In genomic region chr13:40774672-40775071, GRCh38 we compare ENCODE assay signal across 36 cellular contexts.
"Had no signal": no experiment of that assay in that cellular context is flagged by ENCODE, and none has a peak within 500 bp of the region (broad histone marks: within the 10 kb centered on the region; RNA-seq: fewer than 3 reads in every experiment).

No MANE protein-coding gene starts in this region.

- H3K36me3 Mint-ChIP-seq: activated CD4-positive, alpha-beta memory T cell treated with anti-CD3 and anti-CD28 coated beads for 36 hours; activated naive CD4-positive, alpha-beta T cell treated with anti-CD3 and anti-CD28 coated beads, Interleukin-2, amount 50 U/mL, for 24 hours; brain; WTC11 had no signal

- H3K9me3 Mint-ChIP-seq: activated CD4-positive, alpha-beta memory T cell treated with anti-CD3 and anti-CD28 coated beads for 36 hours; activated naive CD4-positive, alpha-beta T cell treated with anti-CD3 and anti-CD28 coated beads for 36 hours; activated naive CD4-positive, alpha-beta T cell treated with anti-CD3 and anti-CD28 coated beads, Interleukin-2, amount 50 U/mL, for 24 hours; activated naive CD8-positive, alpha-beta T cell treated with anti-CD3 and anti-CD28 coated beads for 36 hours; activated naive CD8-positive, alpha-beta T cell treated with anti-CD3 and anti-CD28 coated beads, Interleukin-2, amount 50 U/mL, for 24 hours; activated T-helper 1 cell treated with anti-CD3 and anti-CD28 coated beads, Interleukin-12 subunit alpha, Interleukin-12 subunit beta, Interleukin-2, Interleukin-4 antibody, amounts not matched to agents 30 ng/mL and 10 ng/mL and 1 ng/mL, durations not matched to agents 14 hours and 24 hours and 36 hours; activated T-helper 2 cell treated with anti-CD3 and anti-CD28 coated beads, Interferon-gamma antibody, Interleukin-2, Interleukin-4, amounts not matched to agents 10 μg/mL and 5 μg/mL and 100 μg/mL, durations not matched to agents 14 hours and 24 hours and 36 hours; brain; T-helper 2 cell treated with Interferon-gamma antibody and Interleukin-4, amounts not matched to agents 5 μg/mL and 100 μg/mL, for 36 hours; WTC11 had no signal

- H3K4me3 ChIP-seq: adrenal gland, ascending aorta, breast epithelium, cardiac muscle cell, colonic mucosa, esophagus squamous epithelium, heart left ventricle had no signal

- H3K27me3 ChIP-seq: adrenal gland, ascending aorta, breast epithelium, cardiac muscle cell, colonic mucosa, esophagus squamous epithelium, heart left ventricle had no signal

- H3K4me1 ChIP-seq: breast epithelium had no signal

- H3K27me3 Mint-ChIP-seq: activated CD4-positive, alpha-beta memory T cell treated with anti-CD3 and anti-CD28 coated beads for 36 hours; activated CD8-positive, alpha-beta memory T cell treated with anti-CD3 and anti-CD28 coated beads, Interleukin-2, amount 10 ng/mL, durations not matched to agents 7 days and 5 days; activated naive CD4-positive, alpha-beta T cell treated with anti-CD3 and anti-CD28 coated beads, Interleukin-2, amount 50 U/mL, for 24 hours; activated naive CD8-positive, alpha-beta T cell treated with anti-CD3 and anti-CD28 coated beads for 36 hours; activated naive CD8-positive, alpha-beta T cell treated with anti-CD3 and anti-CD28 coated beads, Interleukin-2, amount 50 U/mL, for 24 hours; T-helper 17 cell had no signal

- H3K36me3 ChIP-seq: adrenal gland, ascending aorta, breast epithelium, cardiac muscle cell, colonic mucosa, esophagus squamous epithelium, heart left ventricle had no signal

- H3K27ac Mint-ChIP-seq: activated CD8-positive, alpha-beta memory T cell treated with anti-CD3 and anti-CD28 coated beads, Interleukin-2, amount 10 ng/mL, durations not matched to agents 7 days and 5 days; activated CD8-positive, alpha-beta T cell treated with anti-CD3 and anti-CD28 coated beads, Interleukin-2, amount 10 ng/mL, durations not matched to agents 7 days and 5 days; activated naive CD4-positive, alpha-beta T cell treated with anti-CD3 and anti-CD28 coated beads, Interleukin-2, amount 50 U/mL, for 24 hours; activated naive CD8-positive, alpha-beta T cell treated with anti-CD3 and anti-CD28 coated beads for 36 hours; activated naive CD8-positive, alpha-beta T cell treated with anti-CD3 and anti-CD28 coated beads, Interleukin-2, amount 50 U/mL, for 24 hours; activated T-helper 1 cell treated with anti-CD3 and anti-CD28 coated beads, Interleukin-12 subunit alpha, Interleukin-12 subunit beta, Interleukin-2, Interleukin-4 antibody, amounts not matched to agents 30 ng/mL and 10 ng/mL and 1 ng/mL, durations not matched to agents 14 hours and 24 hours and 36 hours; activated T-helper 2 cell treated with anti-CD3 and anti-CD28 coated beads, Interferon-gamma antibody, Interleukin-2, Interleukin-4, amounts not matched to agents 10 μg/mL and 5 μg/mL and 100 μg/mL, durations not matched to agents 14 hours and 24 hours and 36 hours; brain; T-helper 17 cell; T-helper 2 cell treated with Interferon-gamma antibody and Interleukin-4, amounts not matched to agents 5 μg/mL and 100 μg/mL, for 36 hours; WTC11 had no signal

- H3K9me3 ChIP-seq: adrenal gland, ascending aorta, breast epithelium, colonic mucosa, esophagus squamous epithelium, heart left ventricle had no signal

- H3K27ac ChIP-seq: adrenal gland, ascending aorta, breast epithelium, cardiac muscle cell, colonic mucosa, epithelial cell of prostate, esophagus squamous epithelium, heart left ventricle, VCaP had no signal

- DNase-seq: activated CD4-positive, alpha-beta memory T cell treated with anti-CD3 and anti-CD28 coated beads for 36 hours; activated CD4-positive, alpha-beta T cell treated with anti-CD3 and anti-CD28 coated beads for 1 hour; activated CD4-positive, alpha-beta T cell treated with anti-CD3 and anti-CD28 coated beads for 4 hours; activated CD8-positive, alpha-beta memory T cell treated with anti-CD3 and anti-CD28 coated beads, Interleukin-2, amount 10 ng/mL, durations not matched to agents 7 days and 5 days; activated CD8-positive, alpha-beta memory T cell treated with anti-CD3 and anti-CD28 coated beads, Interleukin-2, amount 50 U/mL, for 4 hours; activated CD8-positive, alpha-beta T cell treated with anti-CD3 and anti-CD28 coated beads, Interleukin-2, amount 10 ng/mL, durations not matched to agents 7 days and 5 days; activated effector memory CD4-positive, alpha-beta T cell treated with anti-CD3 and anti-CD28 coated beads, Interleukin-2, amount 50 U/mL, for 16 hours; activated naive CD4-positive, alpha-beta T cell treated with anti-CD3 and anti-CD28 coated beads for 36 hours; activated naive CD8-positive, alpha-beta T cell treated with anti-CD3 and anti-CD28 coated beads for 36 hours; activated naive CD8-positive, alpha-beta T cell treated with anti-CD3 and anti-CD28 coated beads, Interleukin-2, amount 50 U/mL, for 24 hours; activated T-cell treated with anti-CD3 and anti-CD28 coated beads, Interleukin-2, amount 50 U/mL, for 1 hour; activated T-cell treated with anti-CD3 and anti-CD28 coated beads, Interleukin-2, amount 50 U/mL, for 48 hours; adrenal gland; central memory CD4-positive, alpha-beta T cell; cerebellar nuclear complex; colonic mucosa; effector CD8-positive, alpha-beta T cell; esophagus squamous epithelium; foreskin fibroblast; glutamatergic neuron; heart left ventricle; SW 1271; T-helper 1 cell; T-helper 17 cell; T1000 had no signal

- H3K4me3 Mint-ChIP-seq: activated CD4-positive, alpha-beta memory T cell treated with anti-CD3 and anti-CD28 coated beads for 36 hours; activated CD8-positive, alpha-beta memory T cell treated with anti-CD3 and anti-CD28 coated beads, Interleukin-2, amount 10 ng/mL, durations not matched to agents 7 days and 5 days; activated CD8-positive, alpha-beta T cell treated with anti-CD3 and anti-CD28 coated beads, Interleukin-2, amount 10 ng/mL, durations not matched to agents 7 days and 5 days; activated naive CD4-positive, alpha-beta T cell treated with anti-CD3 and anti-CD28 coated beads for 36 hours; activated naive CD4-positive, alpha-beta T cell treated with anti-CD3 and anti-CD28 coated beads, Interleukin-2, amount 50 U/mL, for 24 hours; activated naive CD8-positive, alpha-beta T cell treated with anti-CD3 and anti-CD28 coated beads for 36 hours; activated naive CD8-positive, alpha-beta T cell treated with anti-CD3 and anti-CD28 coated beads, Interleukin-2, amount 50 U/mL, for 24 hours; activated T-helper 1 cell treated with anti-CD3 and anti-CD28 coated beads, Interleukin-12 subunit alpha, Interleukin-12 subunit beta, Interleukin-2, Interleukin-4 antibody, amounts not matched to agents 30 ng/mL and 10 ng/mL and 1 ng/mL, durations not matched to agents 14 hours and 24 hours and 36 hours; brain; T-helper 17 cell; T-helper 2 cell treated with Interferon-gamma antibody and Interleukin-4, amounts not matched to agents 5 μg/mL and 100 μg/mL, for 36 hours; WTC11 had no signal

- ATAC-seq: activated CD8-positive, alpha-beta memory T cell treated with anti-CD3 and anti-CD28 coated beads, Interleukin-2, amount 10 ng/mL, durations not matched to agents 7 days and 5 days; activated CD8-positive, alpha-beta T cell treated with anti-CD3 and anti-CD28 coated beads, Interleukin-2, amount 10 ng/mL, durations not matched to agents 7 days and 5 days; activated naive CD8-positive, alpha-beta T cell treated with anti-CD3 and anti-CD28 coated beads, Interleukin-2, amount 50 U/mL, for 24 hours; heart left ventricle; T-helper 17 cell; WTC11 had no signal
